ENCODE assay signal across 3 cellular contexts in genomic region chr19:31499281-31499680, GRCh38.
A peak's percentile ranks its signal among the peaks of the same experiment; 100 is the strongest.
TF ChIP-seq lines count a peak whose summit lies in the region.

No MANE protein-coding gene starts in this region.

TF ChIP-seq in HEK293, 187 proteins besides CTCF, POLR2A, EP300 and RAD21:
- TF ChIP-seq ZNF830 (tag by site-specific recombination; IDR thresholded peaks at IDR 0.05; ENCODE audit: low read depth): no peak
- 0 out of 2 replicates have a peak, but pooled peaks have one; percentile 24 for TF ChIP-seq ZSCAN4 (tag by site-specific recombination; IDR thresholded peaks at IDR 0.05)

TF ChIP-seq in H1, 55 proteins besides CTCF, POLR2A, EP300 and RAD21:
- TF ChIP-seq JUND (IDR thresholded peaks at IDR 0.05; ENCODE audit: low read length) (no peak), CBX8 (IDR thresholded peaks at IDR 0.05; ENCODE audit: borderline replicate concordance, low read depth, low read length) (no peak), MAX (IDR thresholded peaks at IDR 0.05) (no peak), KDM1A (IDR thresholded peaks at IDR 0.05; ENCODE audit: borderline replicate concordance, low read length) (no peak)

TF ChIP-seq in HepG2, 621 proteins besides CTCF, POLR2A, EP300 and RAD21:
- TF ChIP-seq ZKSCAN5 (CRISPR knock-in tag; IDR thresholded peaks at IDR 0.05) (no peak), ZNF431 (CRISPR knock-in tag; IDR thresholded peaks at IDR 0.05; ENCODE audit: borderline replicate concordance, low read depth) (no peak), CBFB (CRISPR knock-in tag; IDR thresholded peaks at IDR 0.05) (no peak), DRAP1 (CRISPR knock-in tag; IDR thresholded peaks at IDR 0.05) (no peak), ZEB1 (IDR thresholded peaks at IDR 0.05; ENCODE audit: insufficient replicate concordance, low read depth) (no peak), IRF2 (CRISPR knock-in tag; IDR thresholded peaks at IDR 0.05) (no peak), ATF7 (IDR thresholded peaks at IDR 0.05) (no peak), ATF7 (CRISPR knock-in tag; IDR thresholded peaks at IDR 0.05) (no peak), THAP11 (CRISPR knock-in tag; IDR thresholded peaks at IDR 0.05) (no peak), ONECUT2 (CRISPR knock-in tag; IDR thresholded peaks at IDR 0.05) (no peak), GATA4 (IDR thresholded peaks at IDR 0.05; ENCODE audit: borderline replicate concordance, low read depth) (no peak), MZF1 (CRISPR knock-in tag; IDR thresholded peaks at IDR 0.05; ENCODE audit: borderline replicate concordance) (no peak), THRA (CRISPR knock-in tag; IDR thresholded peaks at IDR 0.05; ENCODE audit: borderline replicate concordance) (no peak)
